ENCODE assay signal across 13 cellular contexts in the genomic region with DNA sequence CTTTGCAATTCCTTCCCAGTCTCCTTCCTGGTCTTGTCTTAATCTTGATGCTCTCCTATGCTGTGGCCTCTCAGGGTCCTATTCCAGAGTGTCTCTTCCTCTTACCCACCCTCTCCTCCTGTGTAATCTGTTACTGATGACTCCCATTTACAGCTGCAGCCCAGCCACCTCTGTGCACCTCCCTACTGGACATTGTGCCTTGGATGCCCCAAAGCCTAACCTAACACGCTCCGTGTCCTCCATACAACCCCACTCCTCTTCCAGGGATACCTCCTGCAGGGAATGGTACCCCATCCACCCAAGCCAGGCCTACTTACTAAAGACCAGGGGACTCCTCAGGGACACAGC. TPM values are rescaled to one million over a fixed set of nuclear protein-coding genes. Genes with fewer than 3 reads are reported as not detected.
A peak's percentile ranks its signal among the peaks of the same experiment; 100 is the strongest.
DNase-seq lines count a peak whose midpoint lies in the region; ATAC-seq and TF ChIP-seq lines count a peak whose summit lies in the region.
"Had no signal": no experiment of that assay in that cellular context is flagged by ENCODE, and none has a peak within 500 bp of the region (broad histone marks: within the 10 kb centered on the region; RNA-seq: fewer than 3 reads in every experiment).

No MANE protein-coding gene starts in this region.

- intact Hi-C loops in vagina (cut with DNase I) (no loop called here), OCI-LY7 (cut with micrococcal nuclease; ENCODE audit: unreplicated experiment) (no loop called here)

- no peak overlapping the region for H3K4me3 Mint-ChIP-seq in neural progenitor cell
- H3K4me3 Mint-ChIP-seq: B cell; CD4-positive, alpha-beta T cell had no signal

- CTCF ChIA-PET in OCI-LY7 (lab: Charles Lee; ENCODE audit: unreplicated experiment): no interaction called here

- H3K36me3 Mint-ChIP-seq in neural progenitor cell: peaks cover 22% of the 10 kb centered on the region

- H4K20me1 ChIP-seq in neural progenitor cell (ENCODE audit: low read depth): peaks cover 82% of the 10 kb centered on the region
- no peaks in the 10 kb centered on the region for H4K20me1 ChIP-seq in OCI-LY7 (ENCODE audit: insufficient read depth, low read length)

- POLR2A ChIA-PET in OCI-LY7 (lab: Charles Lee): interaction anchor here (0.8 kb wide), 1 partner anchor 16 kb away, joined by 3 read pairs; no protein-coding TSS in a partner anchor

- H3K36me3 ChIP-seq in ectodermal cell (ENCODE audit: control insufficient read depth, insufficient read depth, low read length) (peaks cover 9% of the 10 kb centered on the region), neural progenitor cell (peaks cover 13% of the 10 kb centered on the region), vagina (no peaks in the 10 kb centered on the region), OCI-LY7 (ENCODE audit: insufficient read depth, low read length) (no peaks in the 10 kb centered on the region)

- ATAC-seq in HG03196 (IDR thresholded peaks at IDR 0.05; ENCODE audit: unreplicated experiment): no peak
- ATAC-seq: GM12878 had no signal

- no peaks in the 10 kb centered on the region for H3K27me3 ChIP-seq in ectodermal cell (ENCODE audit: control insufficient read depth, insufficient read depth, low read length, poor library complexity, severe bottlenecking)
- no peaks in the 10 kb centered on the region for H3K27me3 ChIP-seq in neural progenitor cell
- no peaks in the 10 kb centered on the region for H3K27me3 ChIP-seq in vagina

- no TSS peak for BruUV-seq in OCI-LY7 (replicated peaks; lab: Mats Ljungman, UMichigan)

- H3K9me3 ChIP-seq in ectodermal cell (ENCODE audit: control insufficient read depth, low read length) (no peaks in the 10 kb centered on the region), neural progenitor cell (ENCODE audit: low read depth) (peaks cover 4% of the 10 kb centered on the region), vagina (no peaks in the 10 kb centered on the region), OCI-LY7 (ENCODE audit: low read length) (no peaks in the 10 kb centered on the region)

- H3K4me1 Mint-ChIP-seq in neural progenitor cell: peaks cover 5% of the 10 kb centered on the region
- H3K4me1 Mint-ChIP-seq: B cell had no signal

- peaks cover 52% of the 10 kb centered on the region for H3K4me1 ChIP-seq in ectodermal cell (ENCODE audit: control insufficient read depth, insufficient read depth, low read length)
- H3K4me1 ChIP-seq in neural progenitor cell: peaks cover 47% of the 10 kb centered on the region
- H3K4me1 ChIP-seq in vagina: no peaks in the 10 kb centered on the region
- no peaks in the 10 kb centered on the region for H3K4me1 ChIP-seq in OCI-LY7 (ENCODE audit: insufficient read depth, low read length, poor library complexity, severe bottlenecking)

- no peak overlapping the region for H3K9ac ChIP-seq in neural progenitor cell
- H3K9ac ChIP-seq: GM23248 had no signal

- H3K27ac Mint-ChIP-seq in neural progenitor cell: no peak overlapping the region
- H3K27ac Mint-ChIP-seq: B cell; CD4-positive, alpha-beta T cell had no signal

- H3K9me3 Mint-ChIP-seq in neural progenitor cell: peaks cover 12% of the 10 kb centered on the region
- H3K9me3 Mint-ChIP-seq: CD4-positive, alpha-beta T cell had no signal

- H3K9me2 ChIP-seq in OCI-LY7 (ENCODE audit: insufficient read depth, low read length): no peaks in the 10 kb centered on the region

- H3K27me3 Mint-ChIP-seq in neural progenitor cell (ENCODE audit: insufficient read depth, low read depth): no peaks in the 10 kb centered on the region

- no peak for TF ChIP-seq CTCF in neural progenitor cell (IDR thresholded peaks at IDR 0.05)
- TF ChIP-seq CTCF in vagina (IDR thresholded peaks at IDR 0.05): no peak
- no peak for TF ChIP-seq CTCF in OCI-LY7 (conservative IDR thresholded peaks at IDR 0.05; ENCODE audit: low read length)

- H3K4me2 ChIP-seq in neural progenitor cell: peak overlapping the region; percentile 78
- no peak overlapping the region for H3K4me2 ChIP-seq in OCI-LY7 (ENCODE audit: low read length)

- no peak for TF ChIP-seq POLR2A in vagina (IDR thresholded peaks at IDR 0.05)

- H3K27ac ChIP-seq in caudate nucleus (ENCODE audit: low read depth, low read length): peak overlapping the region; percentile 64
- H3K27ac ChIP-seq in ectodermal cell (ENCODE audit: insufficient read depth, low read depth, low read length, poor library complexity, severe bottlenecking): peak overlapping the region; percentile 71
- peak overlapping the region; percentile 95 for H3K27ac ChIP-seq in neural progenitor cell
- H3K27ac ChIP-seq in vagina: no peak overlapping the region
- no peak overlapping the region for H3K27ac ChIP-seq in OCI-LY7 (ENCODE audit: low read depth, low read length, poor library complexity, severe bottlenecking)
- H3K27ac ChIP-seq: GM23248 had no signal

- H3K4me3 ChIP-seq in ectodermal cell (ENCODE audit: insufficient read depth, low read depth, low read length) (no peak overlapping the region), neural progenitor cell (peak overlapping the region; percentile 27), vagina (no peak overlapping the region), OCI-LY7 (ENCODE audit: low read depth, low read length, poor library complexity, severe bottlenecking) (no peak overlapping the region)
- H3K4me3 ChIP-seq: GM12878, GM23248 had no signal

- H3K79me2 ChIP-seq in neural progenitor cell (ENCODE audit: low read depth): peaks cover 77% of the 10 kb centered on the region
- no peaks in the 10 kb centered on the region for H3K79me2 ChIP-seq in OCI-LY7 (ENCODE audit: insufficient read depth, low read depth, low read length)

- no peak overlapping the region for H2AFZ ChIP-seq in neural progenitor cell (replicated peaks)
- H2AFZ ChIP-seq in OCI-LY7 (ENCODE audit: low read length): no peak overlapping the region
- H2AFZ ChIP-seq: GM23248 had no signal

- H3F3A ChIP-seq in neural progenitor cell (ENCODE audit: low read depth): peaks cover 59% of the 10 kb centered on the region

- DNase-seq in caudate nucleus (lab: John Stamatoyannopoulos, UW): no peak
- DNase-seq in neural progenitor cell (ENCODE audit: low spot score): no peak
- peak; percentile 34 to 64 for DNase-seq in vagina (ENCODE audit: extremely low spot score in 2 of 2)
- no peak for DNase-seq in OCI-LY7 (ENCODE audit: low spot score)
- DNase-seq in NCI-H524 treated with DMSO at 0.1 percent for 48 hours (lab: John Stamatoyannopoulos, UW): no peak
- DNase-seq: CD4-positive, alpha-beta T cell; DMS79; GM23248; H7 had no signal

- whole genome bisulfite sequencing in ectodermal cell, 2 experiments: 89 to 90% methylated on average over 2 of the region's 2 CpGs

RNA-seq across cellular contexts. Expression of gene MAPRE3, which starts 55.5 kb away (rescaled TPM):
- polyA plus RNA-seq in ectodermal cell (2013, experiment 1 of 4): 18.6 TPM
- 17.7 TPM for polyA plus RNA-seq in ectodermal cell (2013, experiment 2 of 4)
- polyA plus RNA-seq in ectodermal cell (2013, experiment 3 of 4): 18.3 TPM
- polyA plus RNA-seq in ectodermal cell (2013, experiment 4 of 4): 22.9 TPM
- total RNA-seq in neural progenitor cell (ENCODE audit: low replicate concordance): 3.1 and 6.2 TPM in 2 replicates
- 20.6 TPM for total RNA-seq in vagina
- not detected in 2 replicates for total RNA-seq in OCI-LY7 (2014; rRNA removed; shearing (Covaris generic))
- not detected in 2 replicates for total RNA-seq in OCI-LY7 (2022)

Comparison
In these comparisons a context has a peak if more than half of its experiments do, and no peak if none do; other contexts are left out.
1. DNase-seq: peak in vagina (2 of 2); none in caudate nucleus (0 of 61), neural progenitor cell (single experiment), OCI-LY7 (single experiment) and NCI-H524 treated with DMSO at 0.1 percent for 48 hours (single experiment).
2. H3K27ac ChIP-seq: peak in caudate nucleus (single experiment), ectodermal cell (single experiment) and neural progenitor cell (single experiment); none in vagina (single experiment) and OCI-LY7 (single experiment).